17 cellular contexts compared by ENCODE assay signal in genomic region chr9:26205316-26205715, GRCh38.
DNase-seq lines count a peak whose midpoint lies in the region; ATAC-seq and TF ChIP-seq lines count a peak whose summit lies in the region.
"Had no signal": no experiment of that assay in that cellular context is flagged by ENCODE, and none has a peak within 500 bp of the region (broad histone marks: within the 10 kb centered on the region; RNA-seq: fewer than 3 reads in every experiment).

No MANE protein-coding gene starts in this region.

- ATAC-seq in activated naive CD4-positive, alpha-beta T cell treated with anti-CD3 and anti-CD28 coated beads, Interleukin-2, amount 50 U/mL, for 72 hours: no peak
- no peak for ATAC-seq in stimulated activated naive CD8-positive, alpha-beta T cell treated with anti-CD3 and anti-CD28 coated beads, Interleukin-15, Interleukin-2, amounts not matched to agents 100 U/mL and 50 U/mL, for 24 hours
- ATAC-seq: GM12878 had no signal

- H3K9me3 Mint-ChIP-seq in activated naive CD4-positive, alpha-beta T cell treated with anti-CD3 and anti-CD28 coated beads, Interleukin-2, amount 50 U/mL, for 72 hours: peaks cover 0 to 11% of the 10 kb centered on the region in 2 donors
- H3K9me3 Mint-ChIP-seq: H9 had no signal

- no peak overlapping the region for H3K27ac Mint-ChIP-seq in activated naive CD4-positive, alpha-beta T cell treated with anti-CD3 and anti-CD28 coated beads, Interleukin-2, amount 50 U/mL, for 72 hours
- H3K27ac Mint-ChIP-seq: CD4-positive, CD25-positive, alpha-beta regulatory T cell; CD8-positive, alpha-beta memory T cell; H9 had no signal

- DNase-seq in RPMI7951 (ENCODE audit: low read depth) (peak; percentile 11), amniotic epithelial cell (ENCODE audit: low read depth) (peak; percentile 67), fibroblast of pulmonary artery (ENCODE audit: low read depth) (peak; percentile 5), SIG-M5 (lab: John Stamatoyannopoulos, UW) (no peak)
- DNase-seq in activated naive CD4-positive, alpha-beta T cell treated with anti-CD3 and anti-CD28 coated beads, Interleukin-2, amount 50 U/mL, for 72 hours (ENCODE audit: low spot score in 2 of 2): no peak
- DNase-seq in stimulated activated naive CD8-positive, alpha-beta T cell treated with anti-CD3 and anti-CD28 coated beads, Interleukin-15, Interleukin-2, amounts not matched to agents 100 U/mL and 50 U/mL, for 24 hours: no peak
- DNase-seq: BE2C; C1 segment of cervical spinal cord; CD4-positive, CD25-positive, alpha-beta regulatory T cell; CD8-positive, alpha-beta memory T cell; COR-L47; DMS 273 treated with DMSO at 0.1 percent for 48 hours; DMS53; DND-41; EL; H9 had no signal

- no peak for TF ChIP-seq CTCF in fibroblast of pulmonary artery (IDR thresholded peaks at IDR 0.05; ENCODE audit: low read length, missing control alignments)

- no peaks in the 10 kb centered on the region for H3K36me3 Mint-ChIP-seq in activated naive CD4-positive, alpha-beta T cell treated with anti-CD3 and anti-CD28 coated beads, Interleukin-2, amount 50 U/mL, for 72 hours
- H3K36me3 Mint-ChIP-seq: CD4-positive, CD25-positive, alpha-beta regulatory T cell; CD8-positive, alpha-beta memory T cell had no signal

- H3K4me3 ChIP-seq in fibroblast of pulmonary artery (replicated peaks; ENCODE audit: low read depth, low read length): no peak overlapping the region
- H3K4me3 ChIP-seq: GM12878 had no signal

Comparison
In these comparisons a context has a peak if more than half of its experiments do, and no peak if none do; other contexts are left out.
1. DNase-seq: peak in RPMI7951 (single experiment), amniotic epithelial cell (single experiment) and fibroblast of pulmonary artery (single experiment); none in activated naive CD4-positive, alpha-beta T cell treated with anti-CD3 and anti-CD28 coated beads, Interleukin-2, amount 50 U/mL, for 72 hours (0 of 2), SIG-M5 (single experiment) and stimulated activated naive CD8-positive, alpha-beta T cell treated with anti-CD3 and anti-CD28 coated beads, Interleukin-15, Interleukin-2, amounts not matched to agents 100 U/mL and 50 U/mL, for 24 hours (single experiment).